25 cellular contexts compared by ENCODE assay signal in the genomic region with DNA sequence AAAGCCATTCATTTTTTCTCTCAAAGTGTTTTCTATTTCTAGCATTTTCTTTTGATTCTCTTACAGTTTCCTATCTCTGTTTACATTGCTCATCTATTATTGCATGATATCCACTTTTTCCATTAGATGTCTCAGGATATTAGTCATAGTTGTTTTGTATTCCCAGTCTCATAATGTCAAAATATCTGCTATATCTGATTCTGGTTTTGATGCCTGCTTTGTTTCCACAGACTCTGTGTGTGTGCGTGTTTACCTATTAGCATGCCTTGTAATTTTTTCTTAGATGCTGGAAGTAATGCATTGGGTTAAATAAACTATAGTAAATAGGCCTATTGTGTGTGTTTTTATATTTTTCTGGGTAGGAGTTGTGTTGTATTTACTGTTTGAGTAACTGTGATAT.
"Had no signal": no experiment of that assay in that cellular context is flagged by ENCODE, and none has a peak within 500 bp of the region (broad histone marks: within the 10 kb centered on the region; RNA-seq: fewer than 3 reads in every experiment).

No MANE protein-coding gene starts in this region.

- H3K27ac Mint-ChIP-seq: activated CD8-positive, alpha-beta T cell treated with anti-CD3 and anti-CD28 coated beads, Interleukin-2, amount 10 ng/mL, durations not matched to agents 7 days and 5 days; activated naive CD8-positive, alpha-beta T cell treated with anti-CD3 and anti-CD28 coated beads, Interleukin-2, amount 10 ng/mL, durations not matched to agents 7 days and 5 days; T-helper 1 cell treated with Interleukin-12 subunit alpha and Interleukin-12 subunit beta and Interleukin-4 antibody, amounts not matched to agents 30 μg/mL and 1 μg/mL, for 36 hours had no signal

- H3K4me3 Mint-ChIP-seq: activated CD8-positive, alpha-beta T cell treated with anti-CD3 and anti-CD28 coated beads, Interleukin-2, amount 10 ng/mL, durations not matched to agents 7 days and 5 days; activated naive CD8-positive, alpha-beta T cell treated with anti-CD3 and anti-CD28 coated beads, Interleukin-2, amount 10 ng/mL, durations not matched to agents 7 days and 5 days; T-helper 1 cell treated with Interleukin-12 subunit alpha and Interleukin-12 subunit beta and Interleukin-4 antibody, amounts not matched to agents 30 μg/mL and 1 μg/mL, for 36 hours had no signal

- H3K27ac ChIP-seq: adrenal gland, cardiac muscle cell had no signal

- ATAC-seq: activated CD4-positive, CD25-positive, alpha-beta regulatory T cell treated with anti-CD3 and anti-CD28 coated beads, Interleukin-2, amount 50 U/mL, for 24 hours; activated CD8-positive, alpha-beta T cell treated with anti-CD3 and anti-CD28 coated beads, Interleukin-2, amount 10 ng/mL, durations not matched to agents 7 days and 5 days had no signal

- H3K27me3 ChIP-seq: adrenal gland, cardiac muscle cell had no signal

- H3K27me3 Mint-ChIP-seq: activated naive CD8-positive, alpha-beta T cell treated with anti-CD3 and anti-CD28 coated beads, Interleukin-2, amount 10 ng/mL, durations not matched to agents 7 days and 5 days had no signal

- H3K4me3 ChIP-seq: adrenal gland, cardiac muscle cell had no signal

- H3K9me3 Mint-ChIP-seq: activated naive CD8-positive, alpha-beta T cell treated with anti-CD3 and anti-CD28 coated beads, Interleukin-2, amount 10 ng/mL, durations not matched to agents 7 days and 5 days; T-helper 1 cell treated with Interleukin-12 subunit alpha and Interleukin-12 subunit beta and Interleukin-4 antibody, amounts not matched to agents 30 μg/mL and 1 μg/mL, for 36 hours had no signal

- H3K4me1 ChIP-seq: adrenal gland had no signal

- H3K9me3 ChIP-seq: adrenal gland had no signal

- H3K4me1 Mint-ChIP-seq: activated naive CD8-positive, alpha-beta T cell treated with anti-CD3 and anti-CD28 coated beads, Interleukin-2, amount 10 ng/mL, durations not matched to agents 7 days and 5 days had no signal

- DNase-seq: activated CD4-positive, alpha-beta T cell treated with anti-CD3 and anti-CD28 coated beads for 48 hours; activated CD4-positive, alpha-beta T cell treated with anti-CD3 and anti-CD28 coated beads, Interleukin-2, amount 50 U/mL, for 4 hours; activated CD8-positive, alpha-beta memory T cell treated with anti-CD3 and anti-CD28 coated beads, Interleukin-2, amount 50 U/mL, for 48 hours; activated CD8-positive, alpha-beta T cell treated with anti-CD3 and anti-CD28 coated beads, Interleukin-2, amount 10 ng/mL, durations not matched to agents 7 days and 5 days; activated naive CD4-positive, alpha-beta T cell treated with anti-CD3 and anti-CD28 coated beads, Interleukin-2, amount 50 U/mL, for 16 hours; activated naive CD8-positive, alpha-beta T cell treated with anti-CD3 and anti-CD28 coated beads, Interleukin-2, amount 10 ng/mL, durations not matched to agents 7 days and 5 days; activated T-cell treated with anti-CD3 and anti-CD28 coated beads, Interleukin-2, amount 50 U/mL, for 1 hour; adrenal gland; aorta; KG1; NCI-H1092; NCI-H1417; NCI-H1694; NCI-H2029; NCI-H2107; NCI-H2171 treated with DMSO at 0.1 percent for 48 hours; NCI-H226; NCI-H510A; NCI-H526 treated with DMSO at 0.1 percent for 48 hours; NK-92 treated with Interleukin-12 subunit alpha and Interleukin-12 subunit beta, amount 100 ng/mL, for 24 hours; SHP77 had no signal

- H3K36me3 ChIP-seq: adrenal gland, cardiac muscle cell had no signal

- FAIRE-seq: RCC 7860 had no signal

- H3K36me3 Mint-ChIP-seq: activated naive CD8-positive, alpha-beta T cell treated with anti-CD3 and anti-CD28 coated beads, Interleukin-2, amount 10 ng/mL, durations not matched to agents 7 days and 5 days had no signal
